In the genomic region with DNA sequence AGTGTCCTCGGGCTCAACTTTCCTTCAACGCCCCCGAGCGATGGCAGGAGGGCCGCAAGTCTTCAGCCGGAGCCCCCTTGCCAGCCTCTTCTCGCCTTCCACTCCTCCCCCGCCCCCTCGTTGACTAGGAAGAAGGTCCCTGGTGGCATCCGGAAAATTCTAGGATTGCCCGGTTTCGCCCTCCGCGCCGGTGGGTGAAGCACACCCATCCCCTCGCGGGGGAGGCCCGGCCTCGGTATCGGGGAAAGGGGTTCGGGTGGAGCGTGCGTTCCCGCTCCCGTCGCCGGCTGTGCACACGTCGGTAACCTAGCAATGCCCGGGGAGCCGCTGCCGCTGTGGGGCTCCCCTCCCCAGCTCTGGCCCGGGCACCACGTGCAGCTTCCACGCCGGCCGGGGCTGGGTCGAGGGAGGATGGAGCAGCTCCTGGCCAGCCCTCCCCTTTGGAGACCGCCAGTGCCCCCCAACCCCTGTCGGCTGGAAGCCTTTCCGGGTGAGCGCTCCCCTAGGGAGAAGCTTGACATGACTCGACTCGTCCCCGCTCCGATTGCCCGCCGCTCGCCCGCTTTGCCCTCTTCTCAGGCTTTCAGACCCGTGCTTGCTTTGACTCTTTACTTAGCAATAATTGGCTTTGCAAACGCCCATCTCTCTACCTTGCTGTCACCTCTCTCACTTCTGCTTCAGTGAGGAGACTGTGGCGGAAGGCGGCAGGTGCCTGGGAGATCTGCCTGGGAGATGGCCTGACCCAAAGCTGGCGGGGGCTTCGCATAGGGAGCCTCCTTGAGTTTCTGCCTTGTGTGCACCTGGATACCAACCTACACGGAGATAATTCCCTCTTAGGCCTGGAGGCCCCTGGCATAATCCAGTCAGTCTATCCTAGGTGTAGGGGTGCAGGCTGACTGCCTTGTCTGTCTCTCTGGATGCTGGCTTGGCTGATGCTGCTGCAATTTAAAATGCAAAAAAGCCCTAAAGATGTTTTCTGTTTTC, we compare ENCODE assay signal across 1 cellular context.
TF ChIP-seq lines count a peak whose summit lies in the region.

No MANE protein-coding gene starts in this region.

TF ChIP-seq in SK-N-SH, 30 proteins besides CTCF, POLR2A, EP300 and RAD21 (continued from another document):
- TF ChIP-seq, protein P1, sequence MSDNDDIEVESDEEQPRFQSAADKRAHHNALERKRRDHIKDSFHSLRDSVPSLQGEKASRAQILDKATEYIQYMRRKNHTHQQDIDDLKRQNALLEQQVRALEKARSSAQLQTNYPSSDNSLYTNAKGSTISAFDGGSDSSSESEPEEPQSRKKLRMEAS (IDR thresholded peaks at IDR 0.05; ENCODE audit: low read depth): no peak
- TF ChIP-seq CHD2 (IDR thresholded peaks at IDR 0.05; ENCODE audit: low read length, partially characterized antibody): no peak
- no peak for TF ChIP-seq GATA2 (CRISPR knock-in tag; IDR thresholded peaks at IDR 0.05)
- no peak for TF ChIP-seq RFX5 (IDR thresholded peaks at IDR 0.05; ENCODE audit: low read length)
- TF ChIP-seq, protein P2, sequence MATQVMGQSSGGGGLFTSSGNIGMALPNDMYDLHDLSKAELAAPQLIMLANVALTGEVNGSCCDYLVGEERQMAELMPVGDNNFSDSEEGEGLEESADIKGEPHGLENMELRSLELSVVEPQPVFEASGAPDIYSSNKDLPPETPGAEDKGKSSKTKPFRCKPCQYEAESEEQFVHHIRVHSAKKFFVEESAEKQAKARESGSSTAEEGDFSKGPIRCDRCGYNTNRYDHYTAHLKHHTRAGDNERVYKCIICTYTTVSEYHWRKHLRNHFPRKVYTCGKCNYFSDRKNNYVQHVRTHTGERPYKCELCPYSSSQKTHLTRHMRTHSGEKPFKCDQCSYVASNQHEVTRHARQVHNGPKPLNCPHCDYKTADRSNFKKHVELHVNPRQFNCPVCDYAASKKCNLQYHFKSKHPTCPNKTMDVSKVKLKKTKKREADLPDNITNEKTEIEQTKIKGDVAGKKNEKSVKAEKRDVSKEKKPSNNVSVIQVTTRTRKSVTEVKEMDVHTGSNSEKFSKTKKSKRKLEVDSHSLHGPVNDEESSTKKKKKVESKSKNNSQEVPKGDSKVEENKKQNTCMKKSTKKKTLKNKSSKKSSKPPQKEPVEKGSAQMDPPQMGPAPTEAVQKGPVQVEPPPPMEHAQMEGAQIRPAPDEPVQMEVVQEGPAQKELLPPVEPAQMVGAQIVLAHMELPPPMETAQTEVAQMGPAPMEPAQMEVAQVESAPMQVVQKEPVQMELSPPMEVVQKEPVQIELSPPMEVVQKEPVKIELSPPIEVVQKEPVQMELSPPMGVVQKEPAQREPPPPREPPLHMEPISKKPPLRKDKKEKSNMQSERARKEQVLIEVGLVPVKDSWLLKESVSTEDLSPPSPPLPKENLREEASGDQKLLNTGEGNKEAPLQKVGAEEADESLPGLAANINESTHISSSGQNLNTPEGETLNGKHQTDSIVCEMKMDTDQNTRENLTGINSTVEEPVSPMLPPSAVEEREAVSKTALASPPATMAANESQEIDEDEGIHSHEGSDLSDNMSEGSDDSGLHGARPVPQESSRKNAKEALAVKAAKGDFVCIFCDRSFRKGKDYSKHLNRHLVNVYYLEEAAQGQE (IDR thresholded peaks at IDR 0.05; ENCODE audit: low read depth, low read length): no peak
- no peak for TF ChIP-seq MEF2A (IDR thresholded peaks at IDR 0.05; ENCODE audit: borderline replicate concordance, low read depth)
- TF ChIP-seq, protein P3, sequence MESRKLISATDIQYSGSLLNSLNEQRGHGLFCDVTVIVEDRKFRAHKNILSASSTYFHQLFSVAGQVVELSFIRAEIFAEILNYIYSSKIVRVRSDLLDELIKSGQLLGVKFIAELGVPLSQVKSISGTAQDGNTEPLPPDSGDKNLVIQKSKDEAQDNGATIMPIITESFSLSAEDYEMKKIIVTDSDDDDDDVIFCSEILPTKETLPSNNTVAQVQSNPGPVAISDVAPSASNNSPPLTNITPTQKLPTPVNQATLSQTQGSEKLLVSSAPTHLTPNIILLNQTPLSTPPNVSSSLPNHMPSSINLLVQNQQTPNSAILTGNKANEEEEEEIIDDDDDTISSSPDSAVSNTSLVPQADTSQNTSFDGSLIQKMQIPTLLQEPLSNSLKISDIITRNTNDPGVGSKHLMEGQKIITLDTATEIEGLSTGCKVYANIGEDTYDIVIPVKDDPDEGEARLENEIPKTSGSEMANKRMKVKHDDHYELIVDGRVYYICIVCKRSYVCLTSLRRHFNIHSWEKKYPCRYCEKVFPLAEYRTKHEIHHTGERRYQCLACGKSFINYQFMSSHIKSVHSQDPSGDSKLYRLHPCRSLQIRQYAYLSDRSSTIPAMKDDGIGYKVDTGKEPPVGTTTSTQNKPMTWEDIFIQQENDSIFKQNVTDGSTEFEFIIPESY (IDR thresholded peaks at IDR 0.05; ENCODE audit: borderline replicate concordance, low read depth): no peak
